In genomic region chr2:10048501-10049171, GRCh38 we compare ENCODE assay signal across 8 cellular contexts. TPM values are rescaled to one million over a fixed set of nuclear protein-coding genes. Genes with fewer than 3 reads are reported as not detected.
DNase-seq lines count a peak whose midpoint lies in the region; ATAC-seq and TF ChIP-seq lines count a peak whose summit lies in the region.

No MANE protein-coding gene starts in this region.

- peak; percentile 58 for TF ChIP-seq CTCF in colonic mucosa (IDR thresholded peaks at IDR 0.05)

- no peak overlapping the region for H3K23ac ChIP-seq in mesendoderm (ENCODE audit: low read length)

- WGBS in GM23248 (ENCODE audit: low coverage in 1 of 2, low lambda C conversion rate in 2 of 2, missing lambda C conversion rate in 2 of 2), 2 experiments, result 49 to 54% methylated on average over 10 of the region's 10 CpGs
- no CpG with 5 or more reads among the region's 10 CpGs for WGBS in mesendoderm (ENCODE audit: extremely low coverage, insufficient coverage, low lambda C conversion rate)

- H3K36me3 ChIP-seq in BLaER1 treated with 17β-estradiol and CSF1 and Interleukin-3, amounts not matched to agents 10 nM and 100 nM, result peaks cover 14 to 71% (median 53%) of the 10 kb centered on the region in 11 experiments
- H3K36me3 ChIP-seq in GM23248 (ENCODE audit: low read depth) (peaks cover 22% of the 10 kb centered on the region), colonic mucosa (no peaks in the 10 kb centered on the region), mesendoderm (ENCODE audit: control insufficient read depth, insufficient read depth, low read length) (peaks cover 1% of the 10 kb centered on the region)

- H2BK120ac ChIP-seq in mesendoderm (ENCODE audit: low read depth, low read length), result no peak overlapping the region

- H3K4me2 ChIP-seq in BLaER1 treated with 17β-estradiol and CSF1 and Interleukin-3, amounts not matched to agents 10 nM and 100 nM, result peak overlapping the region in 6 of 11 experiments; percentile 2 to 42 (median 20); a peak in 4 of 22 replicates
- H3K4me2 ChIP-seq in GM23248 (ENCODE audit: unreplicated experiment), result no peak overlapping the region
- no peak overlapping the region for H3K4me2 ChIP-seq in mesendoderm (ENCODE audit: low read length)

- no peak overlapping the region for H3K4me3 ChIP-seq in BLaER1 treated with 17β-estradiol and CSF1 and Interleukin-3, amounts not matched to agents 10 nM and 100 nM
- H3K4me3 ChIP-seq in GM23248, result no peak overlapping the region
- no peak overlapping the region for H3K4me3 ChIP-seq in colonic mucosa
- no peak overlapping the region for H3K4me3 ChIP-seq in mesendoderm (ENCODE audit: low read length)

- H3K4ac ChIP-seq in mesendoderm (ENCODE audit: low read depth, low read length), result no peak overlapping the region

- H2BK15ac ChIP-seq in mesendoderm (replicated peaks; ENCODE audit: low read depth), result no peak overlapping the region

- peaks cover 15% of the 10 kb centered on the region; the same call in 1 of the 2 replicates for H3F3A ChIP-seq in GM23248 (ENCODE audit: insufficient read depth)

- H3K9me3 ChIP-seq in BLaER1 treated with 17β-estradiol and CSF1 and Interleukin-3, amounts not matched to agents 10 nM and 100 nM (replicated peaks in 1 of 11), result 0 out of 22 replicates have a peak, but pooled peaks cover 0 to 3% (median 0%) of the 10 kb centered on the region in 11 experiments
- H3K9me3 ChIP-seq in GM23248 (ENCODE audit: low read depth), result no peaks in the 10 kb centered on the region
- no peaks in the 10 kb centered on the region for H3K9me3 ChIP-seq in colonic mucosa

- H4K8ac ChIP-seq in mesendoderm (ENCODE audit: low read depth, low read length), result no peak overlapping the region

- peaks cover 14 to 92% (median 40%) of the 10 kb centered on the region in 11 experiments; a peak in 14 of 22 replicates for H4K20me1 ChIP-seq in BLaER1 treated with 17β-estradiol and CSF1 and Interleukin-3, amounts not matched to agents 10 nM and 100 nM
- H4K20me1 ChIP-seq in GM23248 (ENCODE audit: insufficient read depth), result no peaks in the 10 kb centered on the region

- peaks cover 13% of the 10 kb centered on the region for H3K79me2 ChIP-seq in GM23248 (ENCODE audit: insufficient read depth)
- H3K79me2 ChIP-seq in mesendoderm (ENCODE audit: control insufficient read depth, insufficient read depth, low read length), result no peaks in the 10 kb centered on the region

- no peak overlapping the region for H2BK5ac ChIP-seq in mesendoderm (ENCODE audit: low read length)

- no peaks in the 10 kb centered on the region for H3K9me2 ChIP-seq in GM23248 (ENCODE audit: insufficient read depth)

- intact Hi-C loops in colonic mucosa (cut with DNase I), result loop anchor here (5.0 kb wide), 2 partner anchors 66 to 236 kb away; no protein-coding TSS in a partner anchor

- no peak overlapping the region for H2AFZ ChIP-seq in GM23248

- no peak overlapping the region for H3K56ac ChIP-seq in mesendoderm (ENCODE audit: low read length)

- no peak overlapping the region for H3K27ac ChIP-seq in BLaER1 treated with 17β-estradiol and CSF1 and Interleukin-3, amounts not matched to agents 10 nM and 100 nM
- no peak overlapping the region for H3K27ac ChIP-seq in GM23248
- H3K27ac ChIP-seq in colonic mucosa, result no peak overlapping the region
- no peak overlapping the region for H3K27ac ChIP-seq in mesendoderm (ENCODE audit: low read depth, low read length)

- DNase-seq in GM23248, result peak; percentile 81
- peak; percentile 16 to 65 for DNase-seq in NOMO-1 (lab: John Stamatoyannopoulos, UW; ENCODE audit: unreplicated experiment in 2 of 2)
- DNase-seq in colonic mucosa, result peak; percentile 31
- DNase-seq in mesendoderm, result peak; percentile 43
- DNase-seq in activated CD4-positive, CD25-positive, alpha-beta regulatory T cell treated with anti-CD3 and anti-CD28 coated beads, Interleukin-2, amount 50 U/mL, for 72 hours, result no peak

- no peak overlapping the region for H2AK5ac ChIP-seq in mesendoderm (ENCODE audit: low read length)

- H3K27me3 ChIP-seq in BLaER1 treated with 17β-estradiol and CSF1 and Interleukin-3, amounts not matched to agents 10 nM and 100 nM, result peaks cover 0 to 5% (median 0%) of the 10 kb centered on the region in 11 experiments; a peak in 1 of 22 replicates
- H3K27me3 ChIP-seq in GM23248 (replicated peaks; ENCODE audit: insufficient read depth) (no peaks in the 10 kb centered on the region), colonic mucosa (no peaks in the 10 kb centered on the region), mesendoderm (ENCODE audit: insufficient read depth, low read length, poor library complexity) (no peaks in the 10 kb centered on the region)

- peak overlapping the region in 4 of 11 experiments; percentile 2 to 20 (median 9); a peak in 1 of 22 replicates for H3K9ac ChIP-seq in BLaER1 treated with 17β-estradiol and CSF1 and Interleukin-3, amounts not matched to agents 10 nM and 100 nM
- no peak overlapping the region for H3K9ac ChIP-seq in GM23248
- no peak overlapping the region for H3K9ac ChIP-seq in colonic mucosa (ENCODE audit: low read depth in 2 of 2, low read length in 2 of 2)
- no peak overlapping the region for H3K9ac ChIP-seq in mesendoderm (ENCODE audit: low read length)

- ATAC-seq in HG03442 (IDR thresholded peaks at IDR 0.05; ENCODE audit: unreplicated experiment), result no peak
- ATAC-seq in GM19023 (IDR thresholded peaks at IDR 0.05; ENCODE audit: unreplicated experiment), result no peak

- no peak overlapping the region for H4K5ac ChIP-seq in mesendoderm (ENCODE audit: low read length)

- peaks cover 41 to 77% (median 61%) of the 10 kb centered on the region in 10 experiments for H3K4me1 ChIP-seq in BLaER1 treated with 17β-estradiol and CSF1 and Interleukin-3, amounts not matched to agents 10 nM and 100 nM
- H3K4me1 ChIP-seq in GM23248 (ENCODE audit: insufficient read depth), result no peaks in the 10 kb centered on the region
- no peaks in the 10 kb centered on the region for H3K4me1 ChIP-seq in colonic mucosa
- H3K4me1 ChIP-seq in mesendoderm (ENCODE audit: control insufficient read depth, low read depth, low read length), result no peaks in the 10 kb centered on the region

- in situ Hi-C loops in GM23248 (cut with MboI), result no loop called here

- H3K79me1 ChIP-seq in mesendoderm (ENCODE audit: low read length), result no peaks in the 10 kb centered on the region

- H3K18ac ChIP-seq in mesendoderm (ENCODE audit: low read length), result no peak overlapping the region

RNA-seq across cellular contexts. Expression of gene KLF11, which starts 5.3 kb away (rescaled TPM):
- total RNA-seq in GM23248 (2014; rRNA removed; shearing (Covaris generic)), result 5.8 and 6.6 TPM in 2 replicates
- polyA plus RNA-seq in GM23248 (2016; fragmentation: Nextera tagmentation; extraction: Ambion mirVana), result 4.8 and 4.9 TPM in 2 replicates
- 10 to 100 TPM in 1 of 2 donors, 1 to 10 TPM in 1; 6.6 to 11.2 TPM for total RNA-seq in colonic mucosa
- polyA plus RNA-seq in mesendoderm (2013, experiment 1 of 2), result 5.2 TPM
- 5.3 TPM for polyA plus RNA-seq in mesendoderm (2013, experiment 2 of 2)

RNA-seq across cellular contexts. Expression of gene CYS1, which starts 31.6 kb away (rescaled TPM):
- total RNA-seq in GM23248 (2014; rRNA removed; shearing (Covaris generic)), result 6.1 and 7.1 TPM in 2 replicates
- polyA plus RNA-seq in GM23248 (2016; fragmentation: Nextera tagmentation; extraction: Ambion mirVana), result 2.8 and 3.1 TPM in 2 replicates
- total RNA-seq in colonic mucosa, result 1 to 10 TPM in 1 of 2 donors, under 1 TPM in 1; 0.52 to 2.5 TPM
- 0.08 TPM for polyA plus RNA-seq in mesendoderm (2013, experiment 1 of 2)
- polyA plus RNA-seq in mesendoderm (2013, experiment 2 of 2), result 0.06 TPM

Comparison
In these comparisons a context has a peak if more than half of its experiments do, and no peak if none do; other contexts are left out.
1. H3K4me2 ChIP-seq: peak in BLaER1 treated with 17β-estradiol and CSF1 and Interleukin-3, amounts not matched to agents 10 nM and 100 nM (6 of 11); none in GM23248 (single experiment) and mesendoderm (single experiment).